25 cellular contexts compared by ENCODE assay signal in the genomic region with DNA sequence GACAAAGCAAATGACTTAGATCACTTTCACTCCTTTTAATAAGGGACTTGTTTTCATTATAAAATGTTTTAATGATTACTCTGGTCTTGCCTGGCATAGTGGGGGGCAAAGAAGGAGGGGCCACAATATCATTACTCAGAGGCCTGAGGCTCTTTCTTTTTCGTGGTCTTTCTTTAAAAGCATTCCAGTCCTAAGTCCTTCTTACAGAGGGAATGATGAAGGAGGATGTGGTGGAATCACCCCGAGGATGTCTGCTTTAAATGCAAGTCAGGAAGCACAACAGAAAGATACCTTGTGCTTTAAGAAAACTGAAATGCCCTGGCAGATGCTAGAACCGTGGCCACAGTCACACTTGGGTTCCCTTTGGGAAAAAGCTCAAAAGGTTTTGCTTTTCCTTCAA.
DNase-seq lines count a peak whose midpoint lies in the region; ATAC-seq and TF ChIP-seq lines count a peak whose summit lies in the region.
"Had no signal": no experiment of that assay in that cellular context is flagged by ENCODE, and none has a peak within 500 bp of the region (broad histone marks: within the 10 kb centered on the region; RNA-seq: fewer than 3 reads in every experiment).

No MANE protein-coding gene starts in this region.

- H3K9ac ChIP-seq in smooth muscle cell (ENCODE audit: low read depth), result no peak overlapping the region
- H3K9ac ChIP-seq: BLaER1 treated with 17β-estradiol and CSF1 and Interleukin-3, amounts not matched to agents 10 nM and 100 nM had no signal

- H2AFZ ChIP-seq in smooth muscle cell (ENCODE audit: low read depth), result peak overlapping the region; percentile 58
- H2AFZ ChIP-seq: hepatocyte had no signal

- 14% methylated on average over 3 of the region's 3 CpGs for WGBS in smooth muscle cell (ENCODE audit: low lambda C conversion rate)

- POLR2A ChIA-PET in CD8-positive, alpha-beta T cell (lab: Charles Lee), result no interaction called here

- H3K4me3 ChIP-seq in SJSA1, result no peak overlapping the region
- H3K4me3 ChIP-seq in smooth muscle cell, result no peak overlapping the region
- no peak overlapping the region for H3K4me3 ChIP-seq in CD8-positive, alpha-beta T cell (ENCODE audit: low read depth, low read length)
- H3K4me3 ChIP-seq: BLaER1 treated with 17β-estradiol and CSF1 and Interleukin-3, amounts not matched to agents 10 nM and 100 nM; dorsolateral prefrontal cortex; gastrocnemius medialis; hepatocyte; spleen; stomach had no signal

- intact Hi-C loops in CD8-positive, alpha-beta T cell (cut with DNase I, micrococcal nuclease), result no loop called here

- H3K36me3 ChIP-seq in SJSA1 (no peaks in the 10 kb centered on the region), smooth muscle cell (ENCODE audit: low read depth) (no peaks in the 10 kb centered on the region)
- H3K36me3 ChIP-seq in CD8-positive, alpha-beta T cell (ENCODE audit: insufficient read depth, low read length), result no peaks in the 10 kb centered on the region
- H3K36me3 ChIP-seq: BLaER1 treated with 17β-estradiol and CSF1 and Interleukin-3, amounts not matched to agents 10 nM and 100 nM; gastrocnemius medialis; spleen; stomach had no signal

- H3K9me3 Mint-ChIP-seq in HFFc6, result peaks cover under 1% of the 10 kb centered on the region
- H3K9me3 Mint-ChIP-seq in CD8-positive, alpha-beta T cell, result peaks cover 5% of the 10 kb centered on the region
- H3K9me3 Mint-ChIP-seq: neural crest cell had no signal

- H3K79me2 ChIP-seq in smooth muscle cell (ENCODE audit: low read depth), result no peaks in the 10 kb centered on the region
- H3K79me2 ChIP-seq: hepatocyte had no signal

- peaks cover 65% of the 10 kb centered on the region for H3K4me1 Mint-ChIP-seq in HFFc6 (ENCODE audit: low read depth)
- H3K4me1 Mint-ChIP-seq in CD8-positive, alpha-beta T cell (ENCODE audit: low read depth), result no peaks in the 10 kb centered on the region
- H3K4me1 Mint-ChIP-seq: activated CD4-positive, alpha-beta T cell treated with anti-CD3 and anti-CD28 coated beads for 36 hours; activated naive CD4-positive, alpha-beta T cell treated with anti-CD3 and anti-CD28 coated beads, Interleukin-2, amount 50 U/mL, for 24 hours; neural crest cell had no signal

- CTCF ChIA-PET in CD8-positive, alpha-beta T cell (lab: Charles Lee), result no interaction called here

- TF ChIP-seq CTCF in HFFc6 (IDR thresholded peaks at IDR 0.05) (no peak), smooth muscle cell (IDR thresholded peaks at IDR 0.05; ENCODE audit: borderline replicate concordance, insufficient read depth, poor library complexity, severe bottlenecking) (no peak)
- no peak for TF ChIP-seq CTCF in CD8-positive, alpha-beta T cell (IDR thresholded peaks at IDR 0.05)

- no peaks in the 10 kb centered on the region for H3K27me3 ChIP-seq in SJSA1 (replicated peaks)
- H3K27me3 ChIP-seq in smooth muscle cell (ENCODE audit: low read depth), result no peaks in the 10 kb centered on the region
- H3K27me3 ChIP-seq in CD8-positive, alpha-beta T cell (ENCODE audit: insufficient read depth, low read length), result no peaks in the 10 kb centered on the region
- H3K27me3 ChIP-seq: BLaER1 treated with 17β-estradiol and CSF1 and Interleukin-3, amounts not matched to agents 10 nM and 100 nM; dorsolateral prefrontal cortex; gastrocnemius medialis; hepatocyte; spleen; stomach had no signal

- peak overlapping the region; percentile 72 for H3K4me3 Mint-ChIP-seq in HFFc6
- H3K4me3 Mint-ChIP-seq in CD8-positive, alpha-beta T cell, result no peak overlapping the region
- H3K4me3 Mint-ChIP-seq: activated CD4-positive, alpha-beta T cell treated with anti-CD3 and anti-CD28 coated beads for 36 hours; activated CD8-positive, alpha-beta T cell treated with anti-CD3 and anti-CD28 coated beads, Interleukin-2, amount 10 ng/mL, durations not matched to agents 7 days and 5 days; activated naive CD4-positive, alpha-beta T cell treated with anti-CD3 and anti-CD28 coated beads, Interleukin-2, amount 50 U/mL, for 24 hours; neural crest cell had no signal

- peak overlapping the region; percentile 8 for H3K4me2 ChIP-seq in smooth muscle cell
- H3K4me2 ChIP-seq: BLaER1 treated with 17β-estradiol and CSF1 and Interleukin-3, amounts not matched to agents 10 nM and 100 nM; hepatocyte had no signal

- no peaks in the 10 kb centered on the region for H3K9me3 ChIP-seq in SJSA1 (replicated peaks)
- no peaks in the 10 kb centered on the region for H3K9me3 ChIP-seq in smooth muscle cell (replicated peaks; ENCODE audit: low read depth)
- no peaks in the 10 kb centered on the region for H3K9me3 ChIP-seq in CD8-positive, alpha-beta T cell (ENCODE audit: low read length)
- H3K9me3 ChIP-seq: gastrocnemius medialis, stomach had no signal

- peaks cover 3% of the 10 kb centered on the region for H3F3A ChIP-seq in smooth muscle cell (ENCODE audit: low read depth)

- peak; percentile 19 for DNase-seq in HFFc6
- DNase-seq in SJSA1 (ENCODE audit: low read depth in 1 of 2, low spot score in 2 of 2), result peak in 1 of 2 experiments; percentile 66
- DNase-seq in kidney tubule cell (ENCODE audit: low spot score), result peak; percentile 19
- DNase-seq in smooth muscle cell (lab: John Stamatoyannopoulos, UW; ENCODE audit: unreplicated experiment), result no peak
- no peak for DNase-seq in NCI-H2196 (lab: John Stamatoyannopoulos, UW; ENCODE audit: unreplicated experiment)
- DNase-seq in CD8-positive, alpha-beta T cell, result no peak
- DNase-seq: activated CD4-positive, alpha-beta T cell treated with anti-CD3 and anti-CD28 coated beads for 36 hours; activated CD8-positive, alpha-beta T cell treated with anti-CD3 and anti-CD28 coated beads, Interleukin-2, amount 10 ng/mL, durations not matched to agents 7 days and 5 days; amniotic stem cell; COR-L47; dorsolateral prefrontal cortex; gastrocnemius medialis; left colon; NCI-H1048; NCI-H1694; NCI-H446 treated with DMSO at 0.1 percent for 48 hours; NCI-H82; right cardiac atrium; spleen; stomach had no signal

- H3K27ac ChIP-seq in SJSA1, result peak overlapping the region; percentile 68
- peak overlapping the region; percentile 56 for H3K27ac ChIP-seq in smooth muscle cell (ENCODE audit: low read depth)
- no peak overlapping the region for H3K27ac ChIP-seq in CD8-positive, alpha-beta T cell (ENCODE audit: low read depth, low read length)
- H3K27ac ChIP-seq: BLaER1 treated with 17β-estradiol and CSF1 and Interleukin-3, amounts not matched to agents 10 nM and 100 nM; dorsolateral prefrontal cortex; gastrocnemius medialis; hepatocyte; spleen; stomach had no signal

- H3K27ac Mint-ChIP-seq in HFFc6, result peak overlapping the region; percentile 87
- H3K27ac Mint-ChIP-seq in CD8-positive, alpha-beta T cell, result no peak overlapping the region
- H3K27ac Mint-ChIP-seq: activated CD4-positive, alpha-beta T cell treated with anti-CD3 and anti-CD28 coated beads for 36 hours; activated CD8-positive, alpha-beta T cell treated with anti-CD3 and anti-CD28 coated beads, Interleukin-2, amount 10 ng/mL, durations not matched to agents 7 days and 5 days; activated naive CD4-positive, alpha-beta T cell treated with anti-CD3 and anti-CD28 coated beads, Interleukin-2, amount 50 U/mL, for 24 hours had no signal

- no peaks in the 10 kb centered on the region; the same call in 1 of the 2 replicates for H3K27me3 Mint-ChIP-seq in HFFc6 (ENCODE audit: insufficient read depth)
- H3K27me3 Mint-ChIP-seq in CD8-positive, alpha-beta T cell (ENCODE audit: low read depth), result no peaks in the 10 kb centered on the region
- H3K27me3 Mint-ChIP-seq: activated CD4-positive, alpha-beta T cell treated with anti-CD3 and anti-CD28 coated beads for 36 hours; activated naive CD4-positive, alpha-beta T cell treated with anti-CD3 and anti-CD28 coated beads, Interleukin-2, amount 50 U/mL, for 24 hours had no signal

- no peak for ATAC-seq in esophagus mucosa
- ATAC-seq in CD8-positive, alpha-beta T cell, result no peak
- ATAC-seq: activated CD4-positive, alpha-beta T cell treated with anti-CD3 and anti-CD28 coated beads for 36 hours; activated CD8-positive, alpha-beta T cell treated with anti-CD3 and anti-CD28 coated beads, Interleukin-2, amount 10 ng/mL, durations not matched to agents 7 days and 5 days; gastrocnemius medialis; left colon; right cardiac atrium had no signal

- H3K4me1 ChIP-seq in SJSA1 (replicated peaks) (peaks cover 26% of the 10 kb centered on the region), smooth muscle cell (ENCODE audit: low read depth) (no peaks in the 10 kb centered on the region)
- no peaks in the 10 kb centered on the region for H3K4me1 ChIP-seq in CD8-positive, alpha-beta T cell (ENCODE audit: insufficient read depth, low read length)
- H3K4me1 ChIP-seq: BLaER1 treated with 17β-estradiol and CSF1 and Interleukin-3, amounts not matched to agents 10 nM and 100 nM; gastrocnemius medialis; spleen; stomach had no signal

- H4K20me1 ChIP-seq in smooth muscle cell (ENCODE audit: low read depth), result no peaks in the 10 kb centered on the region
- H4K20me1 ChIP-seq: BLaER1 treated with 17β-estradiol and CSF1 and Interleukin-3, amounts not matched to agents 10 nM and 100 nM had no signal

- H3K36me3 Mint-ChIP-seq in HFFc6 (ENCODE audit: low read depth), result peaks cover 4% of the 10 kb centered on the region
- H3K36me3 Mint-ChIP-seq in CD8-positive, alpha-beta T cell, result no peaks in the 10 kb centered on the region
- H3K36me3 Mint-ChIP-seq: activated naive CD4-positive, alpha-beta T cell treated with anti-CD3 and anti-CD28 coated beads, Interleukin-2, amount 50 U/mL, for 24 hours had no signal

Comparison
In these comparisons a context has a peak if more than half of its experiments do, and no peak if none do; other contexts are left out.
1. DNase-seq: peak in HFFc6 (single experiment) and kidney tubule cell (single experiment); none in smooth muscle cell (single experiment), NCI-H2196 (single experiment) and CD8-positive, alpha-beta T cell (0 of 7).